1 cellular context compared by ENCODE assay signal in the genomic region with DNA sequence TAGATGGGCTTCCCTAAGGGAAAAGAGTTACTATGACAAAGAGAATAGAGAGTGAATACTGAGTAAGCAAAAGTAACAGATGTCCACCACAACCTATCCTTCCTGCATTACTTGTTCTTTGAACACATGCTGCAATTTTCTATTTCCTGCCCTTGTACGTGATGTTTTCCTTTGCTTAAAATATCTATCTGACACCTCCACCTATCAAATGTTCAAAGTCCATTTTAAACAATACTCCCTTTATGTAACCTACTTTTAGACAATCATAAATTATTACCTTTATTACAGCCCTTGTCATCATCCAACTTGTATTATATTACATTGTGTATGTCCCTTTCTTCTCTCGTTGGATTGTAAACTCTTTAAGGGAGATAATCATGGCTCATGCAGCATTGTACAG.
TF ChIP-seq lines count a peak whose summit lies in the region.

No MANE protein-coding gene starts in this region.

TF ChIP-seq in SK-N-SH treated with all-trans-retinoic acid at 6 μM for 48 hours, 23 proteins besides CTCF, POLR2A, EP300 and RAD21 (continued from another document):
- TF ChIP-seq, protein P1, sequence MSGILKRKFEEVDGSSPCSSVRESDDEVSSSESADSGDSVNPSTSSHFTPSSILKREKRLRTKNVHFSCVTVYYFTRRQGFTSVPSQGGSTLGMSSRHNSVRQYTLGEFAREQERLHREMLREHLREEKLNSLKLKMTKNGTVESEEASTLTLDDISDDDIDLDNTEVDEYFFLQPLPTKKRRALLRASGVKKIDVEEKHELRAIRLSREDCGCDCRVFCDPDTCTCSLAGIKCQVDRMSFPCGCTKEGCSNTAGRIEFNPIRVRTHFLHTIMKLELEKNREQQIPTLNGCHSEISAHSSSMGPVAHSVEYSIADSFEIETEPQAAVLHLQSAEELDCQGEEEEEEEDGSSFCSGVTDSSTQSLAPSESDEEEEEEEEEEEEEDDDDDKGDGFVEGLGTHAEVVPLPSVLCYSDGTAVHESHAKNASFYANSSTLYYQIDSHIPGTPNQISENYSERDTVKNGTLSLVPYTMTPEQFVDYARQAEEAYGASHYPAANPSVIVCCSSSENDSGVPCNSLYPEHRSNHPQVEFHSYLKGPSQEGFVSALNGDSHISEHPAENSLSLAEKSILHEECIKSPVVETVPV (CRISPR knock-in tag; IDR thresholded peaks at IDR 0.05), result no peak
- TF ChIP-seq, protein P2, sequence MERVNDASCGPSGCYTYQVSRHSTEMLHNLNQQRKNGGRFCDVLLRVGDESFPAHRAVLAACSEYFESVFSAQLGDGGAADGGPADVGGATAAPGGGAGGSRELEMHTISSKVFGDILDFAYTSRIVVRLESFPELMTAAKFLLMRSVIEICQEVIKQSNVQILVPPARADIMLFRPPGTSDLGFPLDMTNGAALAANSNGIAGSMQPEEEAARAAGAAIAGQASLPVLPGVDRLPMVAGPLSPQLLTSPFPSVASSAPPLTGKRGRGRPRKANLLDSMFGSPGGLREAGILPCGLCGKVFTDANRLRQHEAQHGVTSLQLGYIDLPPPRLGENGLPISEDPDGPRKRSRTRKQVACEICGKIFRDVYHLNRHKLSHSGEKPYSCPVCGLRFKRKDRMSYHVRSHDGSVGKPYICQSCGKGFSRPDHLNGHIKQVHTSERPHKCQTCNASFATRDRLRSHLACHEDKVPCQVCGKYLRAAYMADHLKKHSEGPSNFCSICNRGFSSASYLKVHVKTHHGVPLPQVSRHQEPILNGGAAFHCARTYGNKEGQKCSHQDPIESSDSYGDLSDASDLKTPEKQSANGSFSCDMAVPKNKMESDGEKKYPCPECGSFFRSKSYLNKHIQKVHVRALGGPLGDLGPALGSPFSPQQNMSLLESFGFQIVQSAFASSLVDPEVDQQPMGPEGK (CRISPR knock-in tag; IDR thresholded peaks at IDR 0.05; ENCODE audit: borderline replicate concordance), result no peak
- TF ChIP-seq OSR1 (CRISPR knock-in tag; IDR thresholded peaks at IDR 0.05), result no peak
